Comparison of ENCODE assay signal across 12 cellular contexts in genomic region chr4:77022581-77023133, GRCh38. TPM values are rescaled to one million over a fixed set of nuclear protein-coding genes. Genes with fewer than 3 reads are reported as not detected.
A peak's percentile ranks its signal among the peaks of the same experiment; 100 is the strongest.
DNase-seq lines count a peak whose midpoint lies in the region; ATAC-seq and TF ChIP-seq lines count a peak whose summit lies in the region.
"Had no signal": no experiment of that assay in that cellular context is flagged by ENCODE, and none has a peak within 500 bp of the region (broad histone marks: within the 10 kb centered on the region; RNA-seq: fewer than 3 reads in every experiment).

No MANE protein-coding gene starts in this region.

- no peak for ATAC-seq in activated T-cell treated with anti-CD3 and anti-CD28 coated beads, Interleukin-2, amount 50 U/mL, for 4 hours
- ATAC-seq: left colon had no signal

- peaks cover 11% of the 10 kb centered on the region for H3K4me1 Mint-ChIP-seq in progenitor cell of endocrine pancreas (ENCODE audit: low read depth)
- H3K4me1 Mint-ChIP-seq in activated T-cell treated with anti-CD3 and anti-CD28 coated beads, Interleukin-2, amount 50 U/mL, for 4 hours (ENCODE audit: low read depth): peaks cover 22% of the 10 kb centered on the region

- H3K9ac ChIP-seq in SK-N-MC (ENCODE audit: insufficient read length): no peak overlapping the region

- no peaks in the 10 kb centered on the region for H3K9me3 ChIP-seq in SK-N-MC (ENCODE audit: low read depth, low read length)

- no peak overlapping the region for H3K4me3 ChIP-seq in SK-N-MC
- no peak overlapping the region for H3K4me3 ChIP-seq in fibroblast of pulmonary artery (replicated peaks; ENCODE audit: low read depth, low read length)

- in situ Hi-C loops in GM13976 (cut with MboI; ENCODE audit: low sequenced_read_pairs, unreplicated experiment): no loop called here

- H3K27me3 Mint-ChIP-seq in progenitor cell of endocrine pancreas: no peaks in the 10 kb centered on the region
- H3K27me3 Mint-ChIP-seq in activated T-cell treated with anti-CD3 and anti-CD28 coated beads, Interleukin-2, amount 50 U/mL, for 4 hours (ENCODE audit: low read depth): no peaks in the 10 kb centered on the region

- H3K4me3 Mint-ChIP-seq in progenitor cell of endocrine pancreas (ENCODE audit: low read depth): no peak overlapping the region
- H3K4me3 Mint-ChIP-seq in activated T-cell treated with anti-CD3 and anti-CD28 coated beads, Interleukin-2, amount 50 U/mL, for 4 hours: no peak overlapping the region

- H3K36me3 ChIP-seq in SK-N-MC (ENCODE audit: insufficient read depth, low read length): peaks cover 52% of the 10 kb centered on the region

- H3K27ac ChIP-seq in SK-N-MC: 0 out of 2 replicates have a peak overlapping the region, but pooled peaks have one; percentile 10

- H3K9me3 Mint-ChIP-seq in progenitor cell of endocrine pancreas (ENCODE audit: low read depth): no peaks in the 10 kb centered on the region
- no peaks in the 10 kb centered on the region for H3K9me3 Mint-ChIP-seq in activated T-cell treated with anti-CD3 and anti-CD28 coated beads, Interleukin-2, amount 50 U/mL, for 4 hours

- DNase-seq in GM04503 (ENCODE audit: low read depth): peak; percentile 85
- no peak for DNase-seq in SK-N-MC (ENCODE audit: low read depth, low spot score)
- peak; percentile 72 for DNase-seq in fibroblast of pulmonary artery (ENCODE audit: low read depth)
- no peak for DNase-seq in progenitor cell of endocrine pancreas (ENCODE audit: low spot score, unreplicated experiment)
- DNase-seq in occipital lobe (lab: John Stamatoyannopoulos, UW): no peak
- DNase-seq in GM13976 (ENCODE audit: low spot score): no peak
- no peak for DNase-seq in activated T-cell treated with anti-CD3 and anti-CD28 coated beads, Interleukin-2, amount 50 U/mL, for 4 hours
- DNase-seq in amniotic stem cell (lab: John Stamatoyannopoulos, UW): no peak
- DNase-seq: activated effector memory CD4-positive, alpha-beta T cell treated with anti-CD3 and anti-CD28 coated beads, Interleukin-2, amount 50 U/mL, for 16 hours; left colon; NCI-H1436 treated with DMSO at 0.1 percent for 48 hours; right cardiac atrium had no signal

- peaks cover 33% of the 10 kb centered on the region for H3K36me3 Mint-ChIP-seq in progenitor cell of endocrine pancreas (ENCODE audit: insufficient read depth)
- peaks cover 59% of the 10 kb centered on the region for H3K36me3 Mint-ChIP-seq in activated T-cell treated with anti-CD3 and anti-CD28 coated beads, Interleukin-2, amount 50 U/mL, for 4 hours (ENCODE audit: insufficient read depth)

- TF ChIP-seq CTCF in fibroblast of pulmonary artery (IDR thresholded peaks at IDR 0.05; ENCODE audit: low read length, missing control alignments): no peak
- no peak for TF ChIP-seq CTCF in progenitor cell of endocrine pancreas (IDR thresholded peaks at IDR 0.05; ENCODE audit: unreplicated experiment)
- no peak for TF ChIP-seq CTCF in GM13976 (IDR thresholded peaks at IDR 0.05; ENCODE audit: borderline replicate concordance, control extremely low read depth, extremely low read depth, insufficient read depth, missing control alignments)

- peak overlapping the region; percentile 19 for H3K27ac Mint-ChIP-seq in progenitor cell of endocrine pancreas

RNA-seq across cellular contexts. Expression of gene CCNI, which starts 53.1 kb away (rescaled TPM):
- total RNA-seq in progenitor cell of endocrine pancreas (300 and 322 TPM in 2 replicates), occipital lobe (408 TPM)
- total RNA-seq in activated T-cell treated with anti-CD3 and anti-CD28 coated beads, Interleukin-2, amount 50 U/mL, for 4 hours: 100 to 1,000 TPM; 108 to 123 (median 114) TPM

Comparison
In these comparisons a context has a peak if more than half of its experiments do, and no peak if none do; other contexts are left out.
1. DNase-seq: peak in GM04503 (single experiment) and fibroblast of pulmonary artery (single experiment); none in SK-N-MC (single experiment), progenitor cell of endocrine pancreas (single experiment), occipital lobe (single experiment), GM13976 (single experiment), activated T-cell treated with anti-CD3 and anti-CD28 coated beads, Interleukin-2, amount 50 U/mL, for 4 hours (single experiment) and amniotic stem cell (single experiment).